In the genomic region with DNA sequence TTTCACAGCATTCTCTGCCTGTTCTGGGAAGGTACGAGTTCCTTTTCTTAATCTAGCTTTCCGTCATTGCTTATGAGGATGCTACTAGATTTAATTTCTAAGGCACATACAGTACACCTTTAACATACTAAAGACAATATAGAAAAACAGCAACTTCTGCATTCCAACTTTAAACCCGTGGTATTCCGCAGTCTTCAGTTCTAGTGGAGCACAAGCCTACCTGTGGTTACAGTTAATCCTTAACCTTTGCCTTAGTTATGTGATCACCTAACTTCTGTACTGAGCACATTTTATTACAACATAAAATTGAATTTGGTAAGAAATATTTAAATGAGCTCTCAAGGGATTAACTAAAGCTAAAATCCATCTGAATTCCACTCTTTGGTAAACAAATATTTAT, we compare ENCODE assay signal across 3 cellular contexts.
TF ChIP-seq lines count a peak whose summit lies in the region.

No MANE protein-coding gene starts in this region.

TF ChIP-seq in SK-N-SH, 30 proteins besides CTCF, POLR2A, EP300 and RAD21:
- TF ChIP-seq FOSL2 (IDR thresholded peaks at IDR 0.05; ENCODE audit: borderline replicate concordance, low read depth) (no peak), SIN3A (IDR thresholded peaks at IDR 0.05; ENCODE audit: borderline replicate concordance, low read depth, low read length) (no peak)

TF ChIP-seq in SK-N-SH treated with all-trans-retinoic acid at 6 μM for 48 hours, 23 proteins besides CTCF, POLR2A, EP300 and RAD21 (continued from another document):
- TF ChIP-seq ZNF565 (CRISPR knock-in tag; conservative IDR thresholded peaks at IDR 0.05; ENCODE audit: low read depth) (no peak), CSDC2 (CRISPR knock-in tag; IDR thresholded peaks at IDR 0.05) (no peak), PPARA (CRISPR knock-in tag; IDR thresholded peaks at IDR 0.05; ENCODE audit: borderline replicate concordance) (no peak), ARNTL (CRISPR knock-in tag; IDR thresholded peaks at IDR 0.05; ENCODE audit: borderline replicate concordance, low read depth) (no peak), TCF4 (CRISPR knock-in tag; IDR thresholded peaks at IDR 0.05; ENCODE audit: borderline replicate concordance) (no peak), POU6F1 (CRISPR knock-in tag; IDR thresholded peaks at IDR 0.05; ENCODE audit: borderline replicate concordance, low read depth) (no peak), ZNF70 (CRISPR knock-in tag; IDR thresholded peaks at IDR 0.05) (no peak), SNAI2 (CRISPR knock-in tag; IDR thresholded peaks at IDR 0.05) (no peak)
- TF ChIP-seq, protein P1, sequence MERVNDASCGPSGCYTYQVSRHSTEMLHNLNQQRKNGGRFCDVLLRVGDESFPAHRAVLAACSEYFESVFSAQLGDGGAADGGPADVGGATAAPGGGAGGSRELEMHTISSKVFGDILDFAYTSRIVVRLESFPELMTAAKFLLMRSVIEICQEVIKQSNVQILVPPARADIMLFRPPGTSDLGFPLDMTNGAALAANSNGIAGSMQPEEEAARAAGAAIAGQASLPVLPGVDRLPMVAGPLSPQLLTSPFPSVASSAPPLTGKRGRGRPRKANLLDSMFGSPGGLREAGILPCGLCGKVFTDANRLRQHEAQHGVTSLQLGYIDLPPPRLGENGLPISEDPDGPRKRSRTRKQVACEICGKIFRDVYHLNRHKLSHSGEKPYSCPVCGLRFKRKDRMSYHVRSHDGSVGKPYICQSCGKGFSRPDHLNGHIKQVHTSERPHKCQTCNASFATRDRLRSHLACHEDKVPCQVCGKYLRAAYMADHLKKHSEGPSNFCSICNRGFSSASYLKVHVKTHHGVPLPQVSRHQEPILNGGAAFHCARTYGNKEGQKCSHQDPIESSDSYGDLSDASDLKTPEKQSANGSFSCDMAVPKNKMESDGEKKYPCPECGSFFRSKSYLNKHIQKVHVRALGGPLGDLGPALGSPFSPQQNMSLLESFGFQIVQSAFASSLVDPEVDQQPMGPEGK (CRISPR knock-in tag; IDR thresholded peaks at IDR 0.05; ENCODE audit: borderline replicate concordance): no peak

TF ChIP-seq in HepG2, 621 proteins besides CTCF, POLR2A, EP300 and RAD21 (continued from another document):
- no peak for TF ChIP-seq NFYC (CRISPR knock-in tag; IDR thresholded peaks at IDR 0.05)
- no peak for TF ChIP-seq IKZF4 (CRISPR knock-in tag; IDR thresholded peaks at IDR 0.05; ENCODE audit: borderline replicate concordance, low read depth, not compliant biosample characterization)
- TF ChIP-seq ZBTB38 (CRISPR knock-in tag; IDR thresholded peaks at IDR 0.05): no peak
- no peak for TF ChIP-seq ZNF552 (CRISPR knock-in tag; IDR thresholded peaks at IDR 0.05; ENCODE audit: borderline replicate concordance)
- no peak for TF ChIP-seq RFX3 (CRISPR knock-in tag; IDR thresholded peaks at IDR 0.05)
- TF ChIP-seq SRY (CRISPR knock-in tag; IDR thresholded peaks at IDR 0.05): no peak
- no peak for TF ChIP-seq ZFP36L1 (CRISPR knock-in tag; IDR thresholded peaks at IDR 0.05)
- no peak for TF ChIP-seq FOSL1 (CRISPR knock-in tag; IDR thresholded peaks at IDR 0.05; ENCODE audit: borderline replicate concordance)
- TF ChIP-seq ZNF354B (CRISPR knock-in tag; IDR thresholded peaks at IDR 0.05): no peak
- no peak for TF ChIP-seq YEATS4 (CRISPR knock-in tag; IDR thresholded peaks at IDR 0.05; ENCODE audit: borderline replicate concordance)
- no peak for TF ChIP-seq LCORL (IDR thresholded peaks at IDR 0.05)
- no peak for TF ChIP-seq LCORL (CRISPR knock-in tag; IDR thresholded peaks at IDR 0.05)
- TF ChIP-seq SPEN (CRISPR knock-in tag; IDR thresholded peaks at IDR 0.05; ENCODE audit: low read depth): no peak
- no peak for TF ChIP-seq SMAD9 (CRISPR knock-in tag; IDR thresholded peaks at IDR 0.05)
- TF ChIP-seq ZNF382 (CRISPR knock-in tag; IDR thresholded peaks at IDR 0.05; ENCODE audit: borderline replicate concordance): no peak
- TF ChIP-seq RCOR2 (CRISPR knock-in tag; IDR thresholded peaks at IDR 0.05): no peak
